Comparison of ENCODE assay signal across 31 cellular contexts in the genomic region with DNA sequence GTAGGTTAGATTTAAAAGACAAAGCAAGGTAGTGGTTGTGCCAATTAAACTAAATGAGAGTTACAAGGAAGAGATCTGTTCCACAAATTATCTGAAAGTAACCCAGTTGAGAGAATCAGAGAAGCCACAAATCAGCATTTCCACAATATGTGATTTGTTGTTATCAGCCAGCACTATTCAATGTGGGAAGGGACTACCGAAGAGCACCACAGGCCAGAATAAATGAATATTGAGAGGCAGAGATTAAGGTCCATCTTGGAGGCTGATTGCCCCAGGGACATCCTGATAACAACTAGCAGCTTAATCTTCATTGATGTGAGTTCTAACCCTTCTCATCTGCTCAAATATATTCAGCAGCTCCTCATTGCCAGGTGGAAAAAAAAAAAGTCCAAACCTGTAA.
"Had no signal": no experiment of that assay in that cellular context is flagged by ENCODE, and none has a peak within 500 bp of the region (broad histone marks: within the 10 kb centered on the region; RNA-seq: fewer than 3 reads in every experiment).

No MANE protein-coding gene starts in this region.

- FAIRE-seq: endometrium, keratinocyte had no signal

- H2AFZ ChIP-seq: parathyroid adenoma had no signal

- H3K4me1 Mint-ChIP-seq: naive B cell, neural crest cell had no signal

- H3K27me3 Mint-ChIP-seq: naive B cell, progenitor cell of endocrine pancreas had no signal

- H3K9ac ChIP-seq: parathyroid adenoma had no signal

- H3K4me3 ChIP-seq: coronary artery, esophagus squamous epithelium, heart right ventricle, lower lobe of right lung, mucosa of descending colon, right lobe of liver, smooth muscle cell, stomach, testis, tibial artery, upper lobe of right lung, uterus had no signal

- H3K4me2 ChIP-seq: smooth muscle cell had no signal

- H3K9me3 ChIP-seq: esophagus squamous epithelium, heart right ventricle, lower lobe of right lung, mucosa of descending colon, right lobe of liver, stomach, testis, tibial artery, upper lobe of right lung, uterus had no signal

- H3K79me2 ChIP-seq: parathyroid adenoma had no signal

- DNase-seq: dermis blood vessel endothelial cell; effector memory CD4-positive, alpha-beta T cell; erythroblast; esophagus squamous epithelium; foreskin melanocyte; glutamatergic neuron; heart right ventricle; hippocampal formation; left ventricle myocardium superior; lower lobe of right lung; mucosa of descending colon; naive B cell; right lobe of liver; stimulated activated CD4-positive, alpha-beta T cell treated with anti-CD3 and anti-CD28 coated beads, Interleukin-12 subunit alpha, Interleukin-12 subunit beta, amount 100 ng/mL, for 4 hours; stimulated activated CD4-positive, alpha-beta T cell treated with anti-CD3 and anti-CD28 coated beads, Interleukin-1b, Interleukin-23, amount 100 ng/mL, for 48 hours; stimulated activated CD4-positive, alpha-beta T cell treated with anti-CD3 and anti-CD28 coated beads, Interleukin-4, amount 100 ng/mL, for 1 hour; stimulated activated CD8-positive, alpha-beta memory T cell treated with anti-CD3 and anti-CD28 coated beads, Interleukin-4, amount 100 ng/mL, for 48 hours; stimulated activated naive CD4-positive, alpha-beta T cell treated with Interleukin-2 at 50 U/mL for 16 hours; stomach; testis; tibial artery; upper lobe of right lung; uterus had no signal

- H3K27ac ChIP-seq: coronary artery, esophagus squamous epithelium, heart right ventricle, lower lobe of right lung, parathyroid adenoma, right lobe of liver, stomach, testis, tibial artery, upper lobe of right lung, uterus had no signal

- H3K36me3 Mint-ChIP-seq: naive B cell; natural killer cell treated with Interleukin-12 subunit alpha and Interleukin-12 subunit beta and Interleukin-15 and Interleukin-18, amount 100 ng/mL, for 72 hours had no signal

- H3K4me3 Mint-ChIP-seq: naive B cell; natural killer cell treated with Interleukin-12 subunit alpha and Interleukin-12 subunit beta and Interleukin-15 and Interleukin-18, amount 100 ng/mL, for 72 hours; neural crest cell had no signal

- H3K27me3 ChIP-seq: esophagus squamous epithelium, right lobe of liver, stomach, testis, tibial artery, upper lobe of right lung, uterus had no signal

- H3K36me3 ChIP-seq: esophagus squamous epithelium, heart right ventricle, lower lobe of right lung, right lobe of liver, stomach, tibial artery, upper lobe of right lung, uterus had no signal

- H3K9me3 Mint-ChIP-seq: neural crest cell had no signal

- H3K27ac Mint-ChIP-seq: naive B cell; natural killer cell treated with Interleukin-12 subunit alpha and Interleukin-12 subunit beta and Interleukin-15 and Interleukin-18, amount 100 ng/mL, for 72 hours; progenitor cell of endocrine pancreas had no signal

- H3K4me1 ChIP-seq: esophagus squamous epithelium, heart right ventricle, lower lobe of right lung, parathyroid adenoma, stomach, testis, tibial artery, upper lobe of right lung, uterus had no signal
